14 cellular contexts compared by ENCODE assay signal in the genomic region with DNA sequence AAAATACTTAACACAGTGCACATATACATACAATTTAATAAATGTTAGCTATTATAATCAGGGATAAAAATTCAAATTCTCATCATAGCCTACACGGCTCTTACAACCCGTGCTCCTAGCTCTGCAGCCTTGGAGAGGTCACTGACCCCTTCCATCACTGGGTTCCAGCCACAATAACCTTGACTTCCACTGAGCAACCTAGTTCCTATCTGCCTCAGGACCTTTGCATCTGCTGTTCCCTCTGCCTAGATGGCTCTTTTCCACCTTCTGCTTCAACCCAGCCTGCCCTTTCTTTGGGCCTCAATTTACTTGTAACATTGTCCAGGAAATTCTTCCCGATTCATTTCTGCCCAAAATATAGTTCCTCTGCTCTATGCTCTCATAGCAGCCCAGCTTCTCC. TPM values are rescaled to one million over a fixed set of nuclear protein-coding genes. Genes with fewer than 3 reads are reported as not detected.
DNase-seq lines count a peak whose midpoint lies in the region; ATAC-seq, FAIRE-seq and TF ChIP-seq lines count a peak whose summit lies in the region.
"Had no signal": no experiment of that assay in that cellular context is flagged by ENCODE, and none has a peak within 500 bp of the region (broad histone marks: within the 10 kb centered on the region; RNA-seq: fewer than 3 reads in every experiment).

No MANE protein-coding gene starts in this region.

- H3K4me2 ChIP-seq in HepG2 (ENCODE audit: low read depth, low read length) = peak overlapping the region; percentile 75; the same call in 1 of the 2 replicates

- H3K27ac Mint-ChIP-seq in activated naive CD8-positive, alpha-beta T cell treated with anti-CD3 and anti-CD28 coated beads for 36 hours = no peak overlapping the region
- no peak overlapping the region for H3K27ac Mint-ChIP-seq in mesothelial cell of epicardium
- H3K27ac Mint-ChIP-seq: activated CD8-positive, alpha-beta memory T cell treated with anti-CD3 and anti-CD28 coated beads, Interleukin-2, amount 10 ng/mL, durations not matched to agents 7 days and 5 days had no signal

- H3K36me3 Mint-ChIP-seq in activated naive CD8-positive, alpha-beta T cell treated with anti-CD3 and anti-CD28 coated beads for 36 hours = no peaks in the 10 kb centered on the region
- H3K36me3 Mint-ChIP-seq in mesothelial cell of epicardium = no peaks in the 10 kb centered on the region
- H3K36me3 Mint-ChIP-seq: activated CD8-positive, alpha-beta memory T cell treated with anti-CD3 and anti-CD28 coated beads, Interleukin-2, amount 10 ng/mL, durations not matched to agents 7 days and 5 days had no signal

- BruUV-seq in HepG2 (replicated peaks; lab: Mats Ljungman, UMichigan) = no TSS peak

- H3K27ac ChIP-seq in HepG2 (ENCODE audit: extremely low read length, insufficient read depth, low read length) = no peak overlapping the region
- H3K27ac ChIP-seq in right lobe of liver = no peak overlapping the region

- TF ChIP-seq CTCF in HepG2 (CRISPR knock-in tag; IDR thresholded peaks at IDR 0.05) (no peak), right lobe of liver (IDR thresholded peaks at IDR 0.05) (no peak), mesothelial cell of epicardium (IDR thresholded peaks at IDR 0.05; ENCODE audit: unreplicated experiment) (no peak)

- peak overlapping the region; percentile 33 for H3K4me3 Mint-ChIP-seq in activated naive CD8-positive, alpha-beta T cell treated with anti-CD3 and anti-CD28 coated beads for 36 hours
- H3K4me3 Mint-ChIP-seq in mesothelial cell of epicardium = peak overlapping the region; percentile 50
- H3K4me3 Mint-ChIP-seq: activated CD8-positive, alpha-beta memory T cell treated with anti-CD3 and anti-CD28 coated beads, Interleukin-2, amount 10 ng/mL, durations not matched to agents 7 days and 5 days had no signal

- peaks cover 8% of the 10 kb centered on the region for H3K4me1 Mint-ChIP-seq in activated naive CD8-positive, alpha-beta T cell treated with anti-CD3 and anti-CD28 coated beads for 36 hours
- H3K4me1 Mint-ChIP-seq in mesothelial cell of epicardium = peaks cover 8% of the 10 kb centered on the region

- H3K27me3 ChIP-seq in HepG2 (ENCODE audit: control insufficient read depth in 1 of 2, insufficient read depth in 2 of 2, low read length in 2 of 2) = peaks cover 0 to 32% of the 10 kb centered on the region in 2 experiments; a peak in 3 of 5 replicates
- no peaks in the 10 kb centered on the region for H3K27me3 ChIP-seq in right lobe of liver
- H3K27me3 ChIP-seq: vagina had no signal

- 12% methylated on average over 3 of the region's 3 CpGs for WGBS in HepG2 (ENCODE audit: low lambda C conversion rate)
- 79% methylated on average over 3 of the region's 3 CpGs for WGBS in right lobe of liver (ENCODE audit: insufficient coverage, low coverage, low lambda C conversion rate, missing lambda C conversion rate)

- intact Hi-C loops in HepG2 (cut with micrococcal nuclease; ENCODE audit: unreplicated experiment) (loop anchor here (2.0 kb wide), 1 partner anchor 46 kb away; no protein-coding TSS in a partner anchor), right lobe of liver (cut with DNase I) (no loop called here)

- DNase-seq in HepG2 (ENCODE audit: low spot score) = no peak
- no peak for DNase-seq in right lobe of liver
- DNase-seq in activated naive CD8-positive, alpha-beta T cell treated with anti-CD3 and anti-CD28 coated beads for 36 hours = no peak
- DNase-seq in mesothelial cell of epicardium (ENCODE audit: low spot score in 2 of 2, unreplicated experiment in 2 of 2) = no peak
- DNase-seq in NCI-H2081 treated with DMSO at 0.1 percent for 48 hours (lab: John Stamatoyannopoulos, UW) = no peak
- no peak for DNase-seq in activated effector memory CD4-positive, alpha-beta T cell treated with anti-CD3 and anti-CD28 coated beads, Interleukin-2, amount 50 U/mL, for 16 hours
- no peak for DNase-seq in NCI-H2107 (lab: John Stamatoyannopoulos, UW)
- DNase-seq: NCI-H1930, T-helper 1 cell had no signal

- H3K79me2 ChIP-seq in HepG2 (ENCODE audit: insufficient read depth, low read length) = no peaks in the 10 kb centered on the region

- no peak for FAIRE-seq in HepG2 (lab: Jason Lieb, UNC)
- FAIRE-seq: keratinocyte had no signal

- ATAC-seq in HepG2 (no peak), right lobe of liver (no peak), GM21360 (IDR thresholded peaks at IDR 0.05; ENCODE audit: unreplicated experiment) (no peak)

- H4K20me1 ChIP-seq in HepG2 (ENCODE audit: insufficient read depth, low read length) = no peaks in the 10 kb centered on the region

- TF ChIP-seq EP300 in HepG2 (IDR thresholded peaks at IDR 0.05; ENCODE audit: low read depth in 2 of 2, low read length in 2 of 2) (no peak), HepG2 (CRISPR knock-in tag; IDR thresholded peaks at IDR 0.05; ENCODE audit: borderline replicate concordance) (no peak)

- H3K4me1 ChIP-seq in HepG2 (ENCODE audit: insufficient read depth, low read length) (peaks cover 23% of the 10 kb centered on the region), right lobe of liver (peaks cover 0 to 20% (median under 1%) of the 10 kb centered on the region in 4 donors)

- TF ChIP-seq RAD21 in HepG2 (CRISPR knock-in tag; IDR thresholded peaks at IDR 0.05) = no peak

- POLR2A ChIA-PET in HepG2 (lab: Yijun Ruan, JAX) = interaction anchor here (3.9 kb wide), 1 partner anchor 9 kb away, joined by 22 read pairs; a partner anchor contains a TSS

- H2AFZ ChIP-seq in HepG2 (ENCODE audit: low read length) = no peak overlapping the region

- CTCF ChIA-PET in HepG2 (lab: Yijun Ruan, JAX; ENCODE audit: low intra/inter-chr PET ratio, low total read pairs) = no interaction called here

- in situ Hi-C loops in HepG2 (cut with HindIII; ENCODE audit: extremely low pct_ligation_motif_present, low pct_unique_long_range_greater_than_20kb) = no loop called here

- no peak overlapping the region for H3K9ac ChIP-seq in HepG2 (ENCODE audit: insufficient read depth, low read depth, low read length)

- H3K36me3 ChIP-seq in HepG2 (replicated peaks in 1 of 2; ENCODE audit: control insufficient read depth in 1 of 2, insufficient read depth in 2 of 2, low read length in 2 of 2) (no peaks in the 10 kb centered on the region), right lobe of liver (no peaks in the 10 kb centered on the region)
- H3K36me3 ChIP-seq: vagina had no signal

- peak overlapping the region in 1 of 3 experiments; percentile 66; a peak in 3 of 6 replicates for H3K4me3 ChIP-seq in HepG2 (replicated peaks in 1 of 3; ENCODE audit: insufficient read depth in 1 of 3, low read depth in 2 of 3, low read length in 3 of 3)
- H3K4me3 ChIP-seq in right lobe of liver = no peak overlapping the region

- no peaks in the 10 kb centered on the region for H3K9me3 Mint-ChIP-seq in activated naive CD8-positive, alpha-beta T cell treated with anti-CD3 and anti-CD28 coated beads for 36 hours
- H3K9me3 Mint-ChIP-seq in mesothelial cell of epicardium = no peaks in the 10 kb centered on the region

- H3K27me3 Mint-ChIP-seq in activated naive CD8-positive, alpha-beta T cell treated with anti-CD3 and anti-CD28 coated beads for 36 hours = peaks cover 34% of the 10 kb centered on the region
- H3K27me3 Mint-ChIP-seq in mesothelial cell of epicardium (ENCODE audit: low read depth) = peaks cover 42% of the 10 kb centered on the region

- no peak for TF ChIP-seq POLR2A in HepG2 (IDR thresholded peaks at IDR 0.05; ENCODE audit: insufficient read depth in 1 of 2, low read depth in 2 of 2, low read length in 2 of 2)
- TF ChIP-seq POLR2A in right lobe of liver (IDR thresholded peaks at IDR 0.05) = no peak

- H3K9me3 ChIP-seq in HepG2 (ENCODE audit: low read length) (no peaks in the 10 kb centered on the region), right lobe of liver (no peaks in the 10 kb centered on the region)
- H3K9me3 ChIP-seq: vagina had no signal

RNA-seq across cellular contexts. Expression of a gene that starts 8.9 kb away (rescaled TPM):
- total RNA-seq in HepG2 (2016; rRNA removed; fragmentation: Illumina TruSeq; extraction: Trizol) = 46.5 and 57.5 TPM in 2 replicates
- total RNA-seq in HepG2 (2016; cell fraction: cytosol; rRNA removed; fragmentation: Illumina TruSeq; extraction: Trizol; ENCODE audit: low read depth) = 7.7 and 8.6 TPM in 2 replicates
- 44.4 and 53.9 TPM in 2 replicates for total RNA-seq in HepG2 (2016; cell fraction: insoluble cytoplasmic fraction; rRNA removed; fragmentation: Illumina TruSeq; extraction: Trizol)
- total RNA-seq in HepG2 (2016; cell fraction: membrane; rRNA removed; fragmentation: Illumina TruSeq; extraction: Trizol) = 23.5 and 25.7 TPM in 2 replicates
- total RNA-seq in HepG2 (2016; cell fraction: nucleus; rRNA removed; fragmentation: Illumina TruSeq; extraction: Trizol) = 61.2 and 73.5 TPM in 2 replicates
- 90.3 and 97.1 TPM in 2 replicates for polyA plus RNA-seq in HepG2 (2011; rRNA removed)
- polyA plus RNA-seq in HepG2 (2011; cell fraction: cytosol; rRNA removed) = 44.7 and 66.5 TPM in 2 replicates
- 267 and 277 TPM in 2 replicates for polyA plus RNA-seq in HepG2 (2011; cell fraction: nucleus; rRNA removed)
- 44.3 and 49.8 TPM in 2 replicates for polyA plus RNA-seq in HepG2 (2012)
- polyA plus RNA-seq in HepG2 (2016; cell fraction: cytosol; fragmentation: Illumina TruSeq; extraction: Trizol; ENCODE audit: low read depth) = 8.6 and 10.7 TPM in 2 replicates
- 46.9 and 52.3 TPM in 2 replicates for polyA plus RNA-seq in HepG2 (2016; cell fraction: insoluble cytoplasmic fraction; fragmentation: Illumina TruSeq; extraction: Trizol; ENCODE audit: low read depth)
- 20.4 and 27.3 TPM in 2 replicates for polyA plus RNA-seq in HepG2 (2016; cell fraction: membrane; fragmentation: Illumina TruSeq; extraction: Trizol; ENCODE audit: low read depth)
- polyA plus RNA-seq in HepG2 (2016; cell fraction: nucleus; fragmentation: Illumina TruSeq; extraction: Trizol; ENCODE audit: insufficient read depth, low read depth) = 113 TPM in 2 replicates
- 120 and 133 TPM in 2 replicates for polyA minus RNA-seq in HepG2 (2011; rRNA and poly(A)+ RNA removed; ENCODE audit: low replicate concordance)
- polyA minus RNA-seq in HepG2 (2011; cell fraction: cytosol; rRNA and poly(A)+ RNA removed) = 27.7 and 33.0 TPM in 2 replicates
- polyA minus RNA-seq in HepG2 (2011; cell fraction: nucleus; rRNA and poly(A)+ RNA removed) = 76.1 and 82.6 TPM in 2 replicates
- total RNA-seq in right lobe of liver = 10 to 100 TPM; 39.4 to 57.9 (median 43.8) TPM
- 10 to 100 TPM; 46.4 to 51.6 TPM for total RNA-seq in activated naive CD8-positive, alpha-beta T cell treated with anti-CD3 and anti-CD28 coated beads for 36 hours
- 85.4 to 91.5 TPM (median 88.3 TPM) in 3 replicates for total RNA-seq in mesothelial cell of epicardium

RNA-seq across cellular contexts. Expression of a gene that starts 36.6 kb away (rescaled TPM):
- total RNA-seq in HepG2 (2016; rRNA removed; fragmentation: Illumina TruSeq; extraction: Trizol) (0.11 and 0.13 TPM in 2 replicates), right lobe of liver (10 to 100 TPM; 20.8 to 44.1 (median 29.4) TPM), mesothelial cell of epicardium (5.1 to 6.1 TPM (median 5.4 TPM) in 3 replicates)
- total RNA-seq in HepG2 (2016; cell fraction: cytosol; rRNA removed; fragmentation: Illumina TruSeq; extraction: Trizol; ENCODE audit: low read depth) = not detected in 2 replicates
- total RNA-seq in HepG2 (2016; cell fraction: insoluble cytoplasmic fraction; rRNA removed; fragmentation: Illumina TruSeq; extraction: Trizol) = 0.09 TPM in 1 of 2 replicates, not detected in the other
- not detected in 2 replicates for total RNA-seq in HepG2 (2016; cell fraction: membrane; rRNA removed; fragmentation: Illumina TruSeq; extraction: Trizol)
- 0.31 TPM in 1 of 2 replicates, not detected in the other for total RNA-seq in HepG2 (2016; cell fraction: nucleus; rRNA removed; fragmentation: Illumina TruSeq; extraction: Trizol)
- 0.83 and 1.3 TPM in 2 replicates for polyA plus RNA-seq in HepG2 (2011; rRNA removed)
- polyA plus RNA-seq in HepG2 (2011; cell fraction: cytosol; rRNA removed) = 0.85 and 1.0 TPM in 2 replicates
- 0.83 and 0.90 TPM in 2 replicates for polyA plus RNA-seq in HepG2 (2011; cell fraction: nucleus; rRNA removed)
- polyA plus RNA-seq in HepG2 (2012) = 0.80 and 1.3 TPM in 2 replicates
- polyA plus RNA-seq in HepG2 (2016; cell fraction: cytosol; fragmentation: Illumina TruSeq; extraction: Trizol; ENCODE audit: low read depth) = 0.08 TPM in 1 of 2 replicates, not detected in the other
- 0.11 TPM in 1 of 2 replicates, not detected in the other for polyA plus RNA-seq in HepG2 (2016; cell fraction: insoluble cytoplasmic fraction; fragmentation: Illumina TruSeq; extraction: Trizol; ENCODE audit: low read depth)
- polyA plus RNA-seq in HepG2 (2016; cell fraction: membrane; fragmentation: Illumina TruSeq; extraction: Trizol; ENCODE audit: low read depth) = not detected in 2 replicates
- polyA plus RNA-seq in HepG2 (2016; cell fraction: nucleus; fragmentation: Illumina TruSeq; extraction: Trizol; ENCODE audit: insufficient read depth, low read depth) = 0.25 TPM in 1 of 2 replicates, not detected in the other
- 2.1 and 10.8 TPM in 2 replicates for polyA minus RNA-seq in HepG2 (2011; rRNA and poly(A)+ RNA removed; ENCODE audit: low replicate concordance)
- 1.6 and 1.9 TPM in 2 replicates for polyA minus RNA-seq in HepG2 (2011; cell fraction: cytosol; rRNA and poly(A)+ RNA removed)
- polyA minus RNA-seq in HepG2 (2011; cell fraction: nucleus; rRNA and poly(A)+ RNA removed) = 0.75 and 0.77 TPM in 2 replicates
- total RNA-seq in activated naive CD8-positive, alpha-beta T cell treated with anti-CD3 and anti-CD28 coated beads for 36 hours = not detected
- total RNA-seq: activated CD8-positive, alpha-beta memory T cell treated with anti-CD3 and anti-CD28 coated beads, Interleukin-2, amount 10 ng/mL, durations not matched to agents 7 days and 5 days had no signal

RNA-seq across cellular contexts. Expression of a gene that starts 43.2 kb away (rescaled TPM):
- total RNA-seq in HepG2 (2016; rRNA removed; fragmentation: Illumina TruSeq; extraction: Trizol) (not detected in 2 replicates), right lobe of liver (1 to 10 TPM; 1.5 to 4.4 (median 1.9) TPM), mesothelial cell of epicardium (0.07 to 0.29 TPM (median 0.18 TPM) in 3 replicates)
- total RNA-seq in HepG2 (2016; cell fraction: cytosol; rRNA removed; fragmentation: Illumina TruSeq; extraction: Trizol; ENCODE audit: low read depth) = not detected in 2 replicates
- total RNA-seq in HepG2 (2016; cell fraction: insoluble cytoplasmic fraction; rRNA removed; fragmentation: Illumina TruSeq; extraction: Trizol) = not detected in 2 replicates
- total RNA-seq in HepG2 (2016; cell fraction: membrane; rRNA removed; fragmentation: Illumina TruSeq; extraction: Trizol) = not detected in 2 replicates
- total RNA-seq in HepG2 (2016; cell fraction: nucleus; rRNA removed; fragmentation: Illumina TruSeq; extraction: Trizol) = not detected in 2 replicates
- polyA plus RNA-seq in HepG2 (2011; rRNA removed) = not detected in 2 replicates
- not detected in 2 replicates for polyA plus RNA-seq in HepG2 (2011; cell fraction: cytosol; rRNA removed)
- polyA plus RNA-seq in HepG2 (2011; cell fraction: nucleus; rRNA removed) = not detected in 2 replicates
- polyA plus RNA-seq in HepG2 (2012) = 0.13 and 0.25 TPM in 2 replicates
- polyA plus RNA-seq in HepG2 (2016; cell fraction: cytosol; fragmentation: Illumina TruSeq; extraction: Trizol; ENCODE audit: low read depth) = not detected in 2 replicates
- polyA plus RNA-seq in HepG2 (2016; cell fraction: insoluble cytoplasmic fraction; fragmentation: Illumina TruSeq; extraction: Trizol; ENCODE audit: low read depth) = not detected in 2 replicates
- not detected in 2 replicates for polyA plus RNA-seq in HepG2 (2016; cell fraction: membrane; fragmentation: Illumina TruSeq; extraction: Trizol; ENCODE audit: low read depth)
- polyA plus RNA-seq in HepG2 (2016; cell fraction: nucleus; fragmentation: Illumina TruSeq; extraction: Trizol; ENCODE audit: insufficient read depth, low read depth) = not detected in 2 replicates
- polyA minus RNA-seq in HepG2 (2011; rRNA and poly(A)+ RNA removed; ENCODE audit: low replicate concordance) = 0.33 TPM in 1 of 2 replicates, not detected in the other
- polyA minus RNA-seq in HepG2 (2011; cell fraction: cytosol; rRNA and poly(A)+ RNA removed) = not detected in 2 replicates
- not detected in 2 replicates for polyA minus RNA-seq in HepG2 (2011; cell fraction: nucleus; rRNA and poly(A)+ RNA removed)
- 1 to 10 TPM; 1.3 to 1.5 TPM for total RNA-seq in activated naive CD8-positive, alpha-beta T cell treated with anti-CD3 and anti-CD28 coated beads for 36 hours
- polyA plus RNA-seq: AG04450 had no signal

RNA-seq across cellular contexts. Expression of a gene that starts 54.1 kb away (rescaled TPM):
- total RNA-seq in HepG2 (2016; rRNA removed; fragmentation: Illumina TruSeq; extraction: Trizol) = 28.1 and 42.4 TPM in 2 replicates
- 7.6 TPM in 2 replicates for total RNA-seq in HepG2 (2016; cell fraction: cytosol; rRNA removed; fragmentation: Illumina TruSeq; extraction: Trizol; ENCODE audit: low read depth)
- 29.9 and 40.7 TPM in 2 replicates for total RNA-seq in HepG2 (2016; cell fraction: insoluble cytoplasmic fraction; rRNA removed; fragmentation: Illumina TruSeq; extraction: Trizol)
- total RNA-seq in HepG2 (2016; cell fraction: membrane; rRNA removed; fragmentation: Illumina TruSeq; extraction: Trizol) = 23.1 and 23.3 TPM in 2 replicates
- total RNA-seq in HepG2 (2016; cell fraction: nucleus; rRNA removed; fragmentation: Illumina TruSeq; extraction: Trizol) = 16.1 and 19.9 TPM in 2 replicates
- polyA plus RNA-seq in HepG2 (2011; rRNA removed) = 11.0 and 11.3 TPM in 2 replicates
- polyA plus RNA-seq in HepG2 (2011; cell fraction: cytosol; rRNA removed) = 6.2 and 9.3 TPM in 2 replicates
- polyA plus RNA-seq in HepG2 (2011; cell fraction: nucleus; rRNA removed) = 5.6 and 8.1 TPM in 2 replicates
- polyA plus RNA-seq in HepG2 (2012) = 13.0 and 15.4 TPM in 2 replicates
- 5.0 and 7.5 TPM in 2 replicates for polyA plus RNA-seq in HepG2 (2016; cell fraction: cytosol; fragmentation: Illumina TruSeq; extraction: Trizol; ENCODE audit: low read depth)
- polyA plus RNA-seq in HepG2 (2016; cell fraction: insoluble cytoplasmic fraction; fragmentation: Illumina TruSeq; extraction: Trizol; ENCODE audit: low read depth) = 23.5 and 26.8 TPM in 2 replicates
- polyA plus RNA-seq in HepG2 (2016; cell fraction: membrane; fragmentation: Illumina TruSeq; extraction: Trizol; ENCODE audit: low read depth) = 11.6 and 11.8 TPM in 2 replicates
- 9.6 and 13.2 TPM in 2 replicates for polyA plus RNA-seq in HepG2 (2016; cell fraction: nucleus; fragmentation: Illumina TruSeq; extraction: Trizol; ENCODE audit: insufficient read depth, low read depth)
- 16.9 and 18.8 TPM in 2 replicates for polyA minus RNA-seq in HepG2 (2011; rRNA and poly(A)+ RNA removed; ENCODE audit: low replicate concordance)
- polyA minus RNA-seq in HepG2 (2011; cell fraction: cytosol; rRNA and poly(A)+ RNA removed) = 8.3 and 10.7 TPM in 2 replicates
- polyA minus RNA-seq in HepG2 (2011; cell fraction: nucleus; rRNA and poly(A)+ RNA removed) = 10.7 and 13.6 TPM in 2 replicates
- 10 to 100 TPM; 34.8 to 54.8 (median 41.8) TPM for total RNA-seq in right lobe of liver
- total RNA-seq in activated naive CD8-positive, alpha-beta T cell treated with anti-CD3 and anti-CD28 coated beads for 36 hours = 10 to 100 TPM; 44.9 to 45.4 TPM
- 34.0 to 36.5 TPM (median 35.1 TPM) in 3 replicates for total RNA-seq in mesothelial cell of epicardium
